In the genomic region with DNA sequence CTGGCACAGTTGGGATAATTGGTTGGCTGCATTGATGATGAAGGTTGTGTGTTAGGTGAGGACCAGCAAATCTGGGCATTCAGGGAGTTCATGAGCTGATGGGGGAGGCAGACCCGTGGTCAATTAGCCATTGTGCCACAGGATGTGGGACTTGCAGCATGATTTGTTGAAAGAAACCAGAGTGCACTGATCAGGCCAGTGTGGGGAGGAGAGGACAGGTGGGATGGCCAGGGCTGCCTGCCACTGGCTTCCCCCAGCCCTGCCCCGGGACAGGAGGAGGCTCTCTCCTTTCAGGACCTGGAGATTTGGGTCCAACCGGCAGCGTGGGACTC, we compare ENCODE assay signal across 1 cellular context.
TF ChIP-seq lines count a peak whose summit lies in the region.

No MANE protein-coding gene starts in this region.

TF ChIP-seq in A549, 52 proteins besides CTCF, POLR2A, EP300 and RAD21 (continued from another document):
- TF ChIP-seq, protein P1, sequence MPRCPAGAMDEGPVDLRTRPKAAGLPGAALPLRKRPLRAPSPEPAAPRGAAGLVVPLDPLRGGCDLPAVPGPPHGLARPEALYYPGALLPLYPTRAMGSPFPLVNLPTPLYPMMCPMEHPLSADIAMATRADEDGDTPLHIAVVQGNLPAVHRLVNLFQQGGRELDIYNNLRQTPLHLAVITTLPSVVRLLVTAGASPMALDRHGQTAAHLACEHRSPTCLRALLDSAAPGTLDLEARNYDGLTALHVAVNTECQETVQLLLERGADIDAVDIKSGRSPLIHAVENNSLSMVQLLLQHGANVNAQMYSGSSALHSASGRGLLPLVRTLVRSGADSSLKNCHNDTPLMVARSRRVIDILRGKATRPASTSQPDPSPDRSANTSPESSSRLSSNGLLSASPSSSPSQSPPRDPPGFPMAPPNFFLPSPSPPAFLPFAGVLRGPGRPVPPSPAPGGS (IDR thresholded peaks at IDR 0.05), result no peak
- no peak for TF ChIP-seq FOSB (CRISPR knock-in tag; IDR thresholded peaks at IDR 0.05)
- TF ChIP-seq, protein P2, sequence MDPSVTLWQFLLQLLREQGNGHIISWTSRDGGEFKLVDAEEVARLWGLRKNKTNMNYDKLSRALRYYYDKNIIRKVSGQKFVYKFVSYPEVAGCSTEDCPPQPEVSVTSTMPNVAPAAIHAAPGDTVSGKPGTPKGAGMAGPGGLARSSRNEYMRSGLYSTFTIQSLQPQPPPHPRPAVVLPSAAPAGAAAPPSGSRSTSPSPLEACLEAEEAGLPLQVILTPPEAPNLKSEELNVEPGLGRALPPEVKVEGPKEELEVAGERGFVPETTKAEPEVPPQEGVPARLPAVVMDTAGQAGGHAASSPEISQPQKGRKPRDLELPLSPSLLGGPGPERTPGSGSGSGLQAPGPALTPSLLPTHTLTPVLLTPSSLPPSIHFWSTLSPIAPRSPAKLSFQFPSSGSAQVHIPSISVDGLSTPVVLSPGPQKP (IDR thresholded peaks at IDR 0.05; ENCODE audit: low read depth, low read length), result no peak
- TF ChIP-seq, protein P3, sequence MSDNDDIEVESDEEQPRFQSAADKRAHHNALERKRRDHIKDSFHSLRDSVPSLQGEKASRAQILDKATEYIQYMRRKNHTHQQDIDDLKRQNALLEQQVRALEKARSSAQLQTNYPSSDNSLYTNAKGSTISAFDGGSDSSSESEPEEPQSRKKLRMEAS (IDR thresholded peaks at IDR 0.05), result no peak
- TF ChIP-seq ZSCAN20 (CRISPR knock-in tag; IDR thresholded peaks at IDR 0.05), result no peak
- TF ChIP-seq POLR2AphosphoS2 (conservative IDR thresholded peaks at IDR 0.05; ENCODE audit: low read length), result no peak
- TF ChIP-seq HOXB13 (CRISPR knock-in tag; IDR thresholded peaks at IDR 0.05; ENCODE audit: low read depth), result no peak
- TF ChIP-seq CHD2 (IDR thresholded peaks at IDR 0.05; ENCODE audit: low read length, partially characterized antibody), result no peak
- no peak for TF ChIP-seq BHLHE40 (IDR thresholded peaks at IDR 0.05; ENCODE audit: low read depth, low read length)
- TF ChIP-seq HEYL (CRISPR knock-in tag; IDR thresholded peaks at IDR 0.05), result no peak
- no peak for TF ChIP-seq ESRRA (IDR thresholded peaks at IDR 0.05; ENCODE audit: borderline replicate concordance, low read length)
- TF ChIP-seq, protein P4, sequence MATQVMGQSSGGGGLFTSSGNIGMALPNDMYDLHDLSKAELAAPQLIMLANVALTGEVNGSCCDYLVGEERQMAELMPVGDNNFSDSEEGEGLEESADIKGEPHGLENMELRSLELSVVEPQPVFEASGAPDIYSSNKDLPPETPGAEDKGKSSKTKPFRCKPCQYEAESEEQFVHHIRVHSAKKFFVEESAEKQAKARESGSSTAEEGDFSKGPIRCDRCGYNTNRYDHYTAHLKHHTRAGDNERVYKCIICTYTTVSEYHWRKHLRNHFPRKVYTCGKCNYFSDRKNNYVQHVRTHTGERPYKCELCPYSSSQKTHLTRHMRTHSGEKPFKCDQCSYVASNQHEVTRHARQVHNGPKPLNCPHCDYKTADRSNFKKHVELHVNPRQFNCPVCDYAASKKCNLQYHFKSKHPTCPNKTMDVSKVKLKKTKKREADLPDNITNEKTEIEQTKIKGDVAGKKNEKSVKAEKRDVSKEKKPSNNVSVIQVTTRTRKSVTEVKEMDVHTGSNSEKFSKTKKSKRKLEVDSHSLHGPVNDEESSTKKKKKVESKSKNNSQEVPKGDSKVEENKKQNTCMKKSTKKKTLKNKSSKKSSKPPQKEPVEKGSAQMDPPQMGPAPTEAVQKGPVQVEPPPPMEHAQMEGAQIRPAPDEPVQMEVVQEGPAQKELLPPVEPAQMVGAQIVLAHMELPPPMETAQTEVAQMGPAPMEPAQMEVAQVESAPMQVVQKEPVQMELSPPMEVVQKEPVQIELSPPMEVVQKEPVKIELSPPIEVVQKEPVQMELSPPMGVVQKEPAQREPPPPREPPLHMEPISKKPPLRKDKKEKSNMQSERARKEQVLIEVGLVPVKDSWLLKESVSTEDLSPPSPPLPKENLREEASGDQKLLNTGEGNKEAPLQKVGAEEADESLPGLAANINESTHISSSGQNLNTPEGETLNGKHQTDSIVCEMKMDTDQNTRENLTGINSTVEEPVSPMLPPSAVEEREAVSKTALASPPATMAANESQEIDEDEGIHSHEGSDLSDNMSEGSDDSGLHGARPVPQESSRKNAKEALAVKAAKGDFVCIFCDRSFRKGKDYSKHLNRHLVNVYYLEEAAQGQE (IDR thresholded peaks at IDR 0.05), result no peak
- no peak for TF ChIP-seq HOXB5 (CRISPR knock-in tag; IDR thresholded peaks at IDR 0.05)
- no peak for TF ChIP-seq JUN (IDR thresholded peaks at IDR 0.05)
- no peak for TF ChIP-seq CBX8 (IDR thresholded peaks at IDR 0.05)
